19 cellular contexts compared by ENCODE assay signal in genomic region chr2:40734797-40735196, GRCh38.
DNase-seq lines count a peak whose midpoint lies in the region; FAIRE-seq and TF ChIP-seq lines count a peak whose summit lies in the region.
"Had no signal": no experiment of that assay in that cellular context is flagged by ENCODE, and none has a peak within 500 bp of the region (broad histone marks: within the 10 kb centered on the region; RNA-seq: fewer than 3 reads in every experiment).

No MANE protein-coding gene starts in this region.

- H3K27me3 ChIP-seq in SK-N-SH (ENCODE audit: insufficient read depth): no peaks in the 10 kb centered on the region
- no peaks in the 10 kb centered on the region for H3K27me3 ChIP-seq in esophagus muscularis mucosa
- H3K27me3 ChIP-seq: gastrocnemius medialis, spleen had no signal

- H3K9me3 ChIP-seq in SK-N-SH (no peaks in the 10 kb centered on the region), esophagus muscularis mucosa (no peaks in the 10 kb centered on the region)
- H3K9me3 ChIP-seq: gastrocnemius medialis, spleen had no signal

- peaks cover 17% of the 10 kb centered on the region for H3F3A ChIP-seq in SK-N-SH (replicated peaks; ENCODE audit: insufficient read depth)

- no peaks in the 10 kb centered on the region; a peak in 1 of 4 replicates for H3K4me1 ChIP-seq in SK-N-SH (ENCODE audit: control insufficient read depth in 1 of 2, insufficient read depth in 2 of 2, low read depth in 1 of 2, low read length in 1 of 2)
- no peaks in the 10 kb centered on the region for H3K4me1 ChIP-seq in esophagus muscularis mucosa
- H3K4me1 ChIP-seq: gastrocnemius medialis had no signal

- no peaks in the 10 kb centered on the region for H4K20me1 ChIP-seq in SK-N-SH (ENCODE audit: insufficient read depth)

- CTCF ChIA-PET in SK-N-SH (lab: Yijun Ruan, JAX): interaction anchor here (0.9 kb wide), 1 partner anchor 10 kb away, joined by 3 read pairs; no protein-coding TSS in a partner anchor

- WGBS in SK-N-SH (ENCODE audit: low lambda C conversion rate): 23% methylated on average over 2 of the region's 2 CpGs
- WGBS in esophagus muscularis mucosa: 78% methylated on average over 2 of the region's 2 CpGs

- TF ChIP-seq EP300 in SK-N-SH (IDR thresholded peaks at IDR 0.05; ENCODE audit: borderline replicate concordance in 1 of 2, low read depth in 1 of 2, low read length in 1 of 2): peak in 1 of 2 experiments; percentile 83; a peak in 2 of 4 replicates
- no peak for TF ChIP-seq EP300 in esophagus muscularis mucosa (IDR thresholded peaks at IDR 0.05)

- peak overlapping the region; percentile 26; the same call in 1 of the 2 replicates for H3K4me2 ChIP-seq in SK-N-SH

- no peak for TF ChIP-seq RAD21 in SK-N-SH (IDR thresholded peaks at IDR 0.05; ENCODE audit: low read length)

- no peaks in the 10 kb centered on the region for H3K79me2 ChIP-seq in SK-N-SH (ENCODE audit: insufficient read depth)

- no peak overlapping the region for H3K9ac ChIP-seq in SK-N-SH

- TF ChIP-seq CTCF in SK-N-SH (IDR thresholded peaks at IDR 0.05) (no peak), fibroblast of the aortic adventitia (IDR thresholded peaks at IDR 0.05; ENCODE audit: insufficient read depth, low read length) (no peak), esophagus muscularis mucosa (IDR thresholded peaks at IDR 0.05) (no peak)

- FAIRE-seq in H54 (lab: Jason Lieb, UNC): peak; percentile 84
- FAIRE-seq: GM12878 had no signal

- peak overlapping the region; percentile 19 to 34; a peak in 2 of 4 replicates for H3K27ac ChIP-seq in SK-N-SH (ENCODE audit: low read depth in 2 of 2, low read length in 1 of 2)
- no peak overlapping the region for H3K27ac ChIP-seq in esophagus muscularis mucosa (replicated peaks in 1 of 4)
- H3K27ac ChIP-seq: gastrocnemius medialis, spleen had no signal

- DNase-seq in A172 (ENCODE audit: low spot score) (peak; percentile 77), H54 (ENCODE audit: insufficient read length, low spot score) (no peak), SK-N-SH (no peak), fibroblast of the aortic adventitia (ENCODE audit: low read depth) (peak; percentile 17), SKM-1 (lab: John Stamatoyannopoulos, UW; ENCODE audit: unreplicated experiment) (no peak), esophagus muscularis mucosa (ENCODE audit: extremely low spot score) (no peak), kidney glomerular epithelial cell (lab: John Stamatoyannopoulos, UW) (no peak)
- no peak for DNase-seq in stimulated activated CD4-positive, alpha-beta T cell treated with anti-CD3 and anti-CD28 coated beads, Interleukin-12 subunit alpha, Interleukin-12 subunit beta, amount 100 ng/mL, for 4 hours
- DNase-seq: 8988T; activated CD4-positive, alpha-beta T cell treated with anti-CD3 and anti-CD28 coated beads, Interleukin-2, amount 50 U/mL, for 1 hour; gastrocnemius medialis; left ventricle myocardium superior; MM.1S; NCI-H1694 treated with DMSO at 0.1 percent for 48 hours; posterior cingulate gyrus; SHP77; spleen; stimulated activated naive CD4-positive, alpha-beta T cell treated with Interleukin-2 at 50 U/mL for 16 hours had no signal

- 0 out of 2 replicates have a peak overlapping the region, but pooled peaks have one; percentile 19 for H2AFZ ChIP-seq in SK-N-SH (ENCODE audit: low read depth)

- H3K4me3 ChIP-seq in SK-N-SH (ENCODE audit: low read depth in 2 of 2, low read length in 1 of 2) (no peak overlapping the region), fibroblast of the aortic adventitia (ENCODE audit: low read depth, low read length) (no peak overlapping the region), esophagus muscularis mucosa (no peak overlapping the region)
- H3K4me3 ChIP-seq: gastrocnemius medialis, GM12878, spleen had no signal

- intact Hi-C loops in esophagus muscularis mucosa (cut with DNase I): no loop called here

- H3K36me3 ChIP-seq in SK-N-SH (replicated peaks in 1 of 2; ENCODE audit: control insufficient read depth in 1 of 2, insufficient read depth in 2 of 2, low read length in 1 of 2) (no peaks in the 10 kb centered on the region), esophagus muscularis mucosa (no peaks in the 10 kb centered on the region)
- H3K36me3 ChIP-seq: gastrocnemius medialis, spleen had no signal

- H3K9me2 ChIP-seq in SK-N-SH: no peaks in the 10 kb centered on the region

- POLR2A ChIA-PET in SK-N-SH (lab: Yijun Ruan, JAX): no interaction called here

- TF ChIP-seq POLR2A in H54 (IDR thresholded peaks at IDR 0.05; ENCODE audit: low read depth, low read length) (no peak), esophagus muscularis mucosa (IDR thresholded peaks at IDR 0.05; ENCODE audit: low read depth) (no peak)

TF ChIP-seq in SK-N-SH, 30 proteins besides CTCF, POLR2A, EP300 and RAD21 (continues in another document):
- TF ChIP-seq RCOR1 (IDR thresholded peaks at IDR 0.05; ENCODE audit: low read length) (no peak), MEF2A (IDR thresholded peaks at IDR 0.05; ENCODE audit: borderline replicate concordance, low read depth) (peak; percentile 62; the same call in 1 of the 2 replicates), TCF12 (IDR thresholded peaks at IDR 0.05) (peak; percentile 79), EZH2phosphoT487 (IDR thresholded peaks at IDR 0.05; ENCODE audit: borderline replicate concordance, low read depth) (no peak), GATA2 (CRISPR knock-in tag; IDR thresholded peaks at IDR 0.05) (no peak), TAF1 (IDR thresholded peaks at IDR 0.05; ENCODE audit: borderline replicate concordance, low read depth, low read length) (no peak), MXI1 (IDR thresholded peaks at IDR 0.05; ENCODE audit: low read depth, low read length) (no peak), YY1 (IDR thresholded peaks at IDR 0.05; ENCODE audit: low read depth) (no peak), CHD2 (IDR thresholded peaks at IDR 0.05; ENCODE audit: low read length, partially characterized antibody) (no peak), FOXJ3 (CRISPR knock-in tag; IDR thresholded peaks at IDR 0.05) (no peak), POLR2AphosphoS5 (IDR thresholded peaks at IDR 0.05; ENCODE audit: low read depth, low read length) (no peak), SMC3 (IDR thresholded peaks at IDR 0.05; ENCODE audit: low read depth, low read length) (no peak), FOXM1 (IDR thresholded peaks at IDR 0.05; ENCODE audit: low read depth) (peak; percentile 49; the same call in 1 of the 2 replicates), SIN3A (IDR thresholded peaks at IDR 0.05; ENCODE audit: borderline replicate concordance, low read depth, low read length) (no peak), REST (IDR thresholded peaks at IDR 0.05; ENCODE audit: low read depth, low read length) (no peak), NFIC (IDR thresholded peaks at IDR 0.05; ENCODE audit: borderline replicate concordance) (peak; percentile 35; the same call in 1 of the 2 replicates), ELF1 (IDR thresholded peaks at IDR 0.05) (no peak), RXRA (IDR thresholded peaks at IDR 0.05; ENCODE audit: borderline replicate concordance, low read depth) (0 out of 2 replicates have a peak, but pooled peaks have one; percentile 14), GABPA (IDR thresholded peaks at IDR 0.05; ENCODE audit: low read depth) (no peak)
- TF ChIP-seq, protein P1, sequence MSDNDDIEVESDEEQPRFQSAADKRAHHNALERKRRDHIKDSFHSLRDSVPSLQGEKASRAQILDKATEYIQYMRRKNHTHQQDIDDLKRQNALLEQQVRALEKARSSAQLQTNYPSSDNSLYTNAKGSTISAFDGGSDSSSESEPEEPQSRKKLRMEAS (IDR thresholded peaks at IDR 0.05; ENCODE audit: low read depth): no peak
- TF ChIP-seq, protein P2, sequence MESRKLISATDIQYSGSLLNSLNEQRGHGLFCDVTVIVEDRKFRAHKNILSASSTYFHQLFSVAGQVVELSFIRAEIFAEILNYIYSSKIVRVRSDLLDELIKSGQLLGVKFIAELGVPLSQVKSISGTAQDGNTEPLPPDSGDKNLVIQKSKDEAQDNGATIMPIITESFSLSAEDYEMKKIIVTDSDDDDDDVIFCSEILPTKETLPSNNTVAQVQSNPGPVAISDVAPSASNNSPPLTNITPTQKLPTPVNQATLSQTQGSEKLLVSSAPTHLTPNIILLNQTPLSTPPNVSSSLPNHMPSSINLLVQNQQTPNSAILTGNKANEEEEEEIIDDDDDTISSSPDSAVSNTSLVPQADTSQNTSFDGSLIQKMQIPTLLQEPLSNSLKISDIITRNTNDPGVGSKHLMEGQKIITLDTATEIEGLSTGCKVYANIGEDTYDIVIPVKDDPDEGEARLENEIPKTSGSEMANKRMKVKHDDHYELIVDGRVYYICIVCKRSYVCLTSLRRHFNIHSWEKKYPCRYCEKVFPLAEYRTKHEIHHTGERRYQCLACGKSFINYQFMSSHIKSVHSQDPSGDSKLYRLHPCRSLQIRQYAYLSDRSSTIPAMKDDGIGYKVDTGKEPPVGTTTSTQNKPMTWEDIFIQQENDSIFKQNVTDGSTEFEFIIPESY (IDR thresholded peaks at IDR 0.05; ENCODE audit: borderline replicate concordance, low read depth): no peak

Comparison
In these comparisons a context has a peak if more than half of its experiments do, and no peak if none do; other contexts are left out.
1. DNase-seq: peak in A172 (single experiment) and fibroblast of the aortic adventitia (single experiment); none in H54 (single experiment), SK-N-SH (single experiment), SKM-1 (single experiment), stimulated activated CD4-positive, alpha-beta T cell treated with anti-CD3 and anti-CD28 coated beads, Interleukin-12 subunit alpha, Interleukin-12 subunit beta, amount 100 ng/mL, for 4 hours (single experiment), esophagus muscularis mucosa (single experiment) and kidney glomerular epithelial cell (single experiment).
2. H3K27ac ChIP-seq: peak in SK-N-SH (2 of 2); none in esophagus muscularis mucosa (0 of 4).